Comparison of ENCODE assay signal across 1 cellular context in genomic region chr2:62473428-62473827, GRCh38.
TF ChIP-seq lines count a peak whose summit lies in the region.

No MANE protein-coding gene starts in this region.

TF ChIP-seq in H1, 55 proteins besides CTCF, POLR2A, EP300 and RAD21 (continued from another document):
- TF ChIP-seq USF2 (IDR thresholded peaks at IDR 0.05; ENCODE audit: low read length) (no peak), CREB1 (IDR thresholded peaks at IDR 0.05) (no peak), BRCA1 (IDR thresholded peaks at IDR 0.05; ENCODE audit: low read depth, low read length) (no peak), GTF2F1 (IDR thresholded peaks at IDR 0.05; ENCODE audit: borderline replicate concordance, low read depth, low read length) (no peak), TBP (IDR thresholded peaks at IDR 0.05; ENCODE audit: low read depth, low read length) (no peak), RXRA (IDR thresholded peaks at IDR 0.05; ENCODE audit: insufficient read depth, low read depth, low read length) (no peak), PHF8 (conservative IDR thresholded peaks at IDR 0.05; ENCODE audit: low read depth, low read length) (no peak)
